ENCODE assay signal across 1 cellular context in the genomic region with DNA sequence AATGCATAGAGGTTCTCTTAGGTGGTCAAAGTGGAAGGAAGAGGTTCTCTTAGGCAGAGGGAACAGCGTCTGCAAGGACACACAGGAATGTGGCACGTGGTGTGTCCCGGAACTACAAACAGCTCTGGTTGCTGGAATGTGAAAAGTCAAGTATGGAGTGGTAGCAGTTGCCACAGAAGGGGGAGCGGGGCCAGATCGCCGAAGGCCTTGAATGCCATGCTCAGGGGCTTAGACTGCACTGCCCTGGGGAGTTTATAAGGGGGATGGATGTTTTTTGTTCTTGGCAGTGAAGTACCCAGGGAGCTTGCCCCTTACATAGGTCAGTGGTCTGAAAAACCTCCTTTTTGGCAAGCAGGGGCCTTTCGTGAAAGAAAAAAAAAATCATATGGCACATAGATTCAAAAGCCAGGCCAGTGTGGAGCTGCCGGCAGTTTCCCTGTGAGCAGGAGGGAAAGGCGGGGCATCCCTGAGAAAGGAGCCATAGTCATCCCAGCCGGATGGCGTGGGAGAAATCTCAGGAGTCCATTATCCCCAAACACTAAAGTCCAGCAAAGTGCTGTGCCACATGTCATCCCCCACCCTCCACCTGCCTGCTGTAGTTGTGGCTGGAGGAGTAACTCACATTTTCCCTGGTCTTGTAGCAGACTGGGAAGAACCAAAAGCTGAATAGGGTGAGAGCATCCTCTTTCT.
TF ChIP-seq lines count a peak whose summit lies in the region.

No MANE protein-coding gene starts in this region.

TF ChIP-seq in HepG2, 621 proteins besides CTCF, POLR2A, EP300 and RAD21 (continues in another document):
- 0 out of 2 replicates have a peak, but pooled peaks have one; percentile 36 for TF ChIP-seq ZSCAN9 (CRISPR knock-in tag; IDR thresholded peaks at IDR 0.05; ENCODE audit: borderline replicate concordance)
- TF ChIP-seq, protein P1, sequence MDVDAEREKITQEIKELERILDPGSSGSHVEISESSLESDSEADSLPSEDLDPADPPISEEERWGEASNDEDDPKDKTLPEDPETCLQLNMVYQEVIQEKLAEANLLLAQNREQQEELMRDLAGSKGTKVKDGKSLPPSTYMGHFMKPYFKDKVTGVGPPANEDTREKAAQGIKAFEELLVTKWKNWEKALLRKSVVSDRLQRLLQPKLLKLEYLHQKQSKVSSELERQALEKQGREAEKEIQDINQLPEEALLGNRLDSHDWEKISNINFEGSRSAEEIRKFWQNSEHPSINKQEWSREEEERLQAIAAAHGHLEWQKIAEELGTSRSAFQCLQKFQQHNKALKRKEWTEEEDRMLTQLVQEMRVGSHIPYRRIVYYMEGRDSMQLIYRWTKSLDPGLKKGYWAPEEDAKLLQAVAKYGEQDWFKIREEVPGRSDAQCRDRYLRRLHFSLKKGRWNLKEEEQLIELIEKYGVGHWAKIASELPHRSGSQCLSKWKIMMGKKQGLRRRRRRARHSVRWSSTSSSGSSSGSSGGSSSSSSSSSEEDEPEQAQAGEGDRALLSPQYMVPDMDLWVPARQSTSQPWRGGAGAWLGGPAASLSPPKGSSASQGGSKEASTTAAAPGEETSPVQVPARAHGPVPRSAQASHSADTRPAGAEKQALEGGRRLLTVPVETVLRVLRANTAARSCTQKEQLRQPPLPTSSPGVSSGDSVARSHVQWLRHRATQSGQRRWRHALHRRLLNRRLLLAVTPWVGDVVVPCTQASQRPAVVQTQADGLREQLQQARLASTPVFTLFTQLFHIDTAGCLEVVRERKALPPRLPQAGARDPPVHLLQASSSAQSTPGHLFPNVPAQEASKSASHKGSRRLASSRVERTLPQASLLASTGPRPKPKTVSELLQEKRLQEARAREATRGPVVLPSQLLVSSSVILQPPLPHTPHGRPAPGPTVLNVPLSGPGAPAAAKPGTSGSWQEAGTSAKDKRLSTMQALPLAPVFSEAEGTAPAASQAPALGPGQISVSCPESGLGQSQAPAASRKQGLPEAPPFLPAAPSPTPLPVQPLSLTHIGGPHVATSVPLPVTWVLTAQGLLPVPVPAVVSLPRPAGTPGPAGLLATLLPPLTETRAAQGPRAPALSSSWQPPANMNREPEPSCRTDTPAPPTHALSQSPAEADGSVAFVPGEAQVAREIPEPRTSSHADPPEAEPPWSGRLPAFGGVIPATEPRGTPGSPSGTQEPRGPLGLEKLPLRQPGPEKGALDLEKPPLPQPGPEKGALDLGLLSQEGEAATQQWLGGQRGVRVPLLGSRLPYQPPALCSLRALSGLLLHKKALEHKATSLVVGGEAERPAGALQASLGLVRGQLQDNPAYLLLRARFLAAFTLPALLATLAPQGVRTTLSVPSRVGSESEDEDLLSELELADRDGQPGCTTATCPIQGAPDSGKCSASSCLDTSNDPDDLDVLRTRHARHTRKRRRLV (CRISPR knock-in tag; IDR thresholded peaks at IDR 0.05): 0 out of 2 replicates have a peak, but pooled peaks have one; percentile 44
- peak; percentile 27 for TF ChIP-seq TBL1XR1 (IDR thresholded peaks at IDR 0.05; ENCODE audit: borderline replicate concordance, low read length, partially characterized antibody)
- TF ChIP-seq ZNF878 (CRISPR knock-in tag; IDR thresholded peaks at IDR 0.05): no peak
- TF ChIP-seq, protein P2, sequence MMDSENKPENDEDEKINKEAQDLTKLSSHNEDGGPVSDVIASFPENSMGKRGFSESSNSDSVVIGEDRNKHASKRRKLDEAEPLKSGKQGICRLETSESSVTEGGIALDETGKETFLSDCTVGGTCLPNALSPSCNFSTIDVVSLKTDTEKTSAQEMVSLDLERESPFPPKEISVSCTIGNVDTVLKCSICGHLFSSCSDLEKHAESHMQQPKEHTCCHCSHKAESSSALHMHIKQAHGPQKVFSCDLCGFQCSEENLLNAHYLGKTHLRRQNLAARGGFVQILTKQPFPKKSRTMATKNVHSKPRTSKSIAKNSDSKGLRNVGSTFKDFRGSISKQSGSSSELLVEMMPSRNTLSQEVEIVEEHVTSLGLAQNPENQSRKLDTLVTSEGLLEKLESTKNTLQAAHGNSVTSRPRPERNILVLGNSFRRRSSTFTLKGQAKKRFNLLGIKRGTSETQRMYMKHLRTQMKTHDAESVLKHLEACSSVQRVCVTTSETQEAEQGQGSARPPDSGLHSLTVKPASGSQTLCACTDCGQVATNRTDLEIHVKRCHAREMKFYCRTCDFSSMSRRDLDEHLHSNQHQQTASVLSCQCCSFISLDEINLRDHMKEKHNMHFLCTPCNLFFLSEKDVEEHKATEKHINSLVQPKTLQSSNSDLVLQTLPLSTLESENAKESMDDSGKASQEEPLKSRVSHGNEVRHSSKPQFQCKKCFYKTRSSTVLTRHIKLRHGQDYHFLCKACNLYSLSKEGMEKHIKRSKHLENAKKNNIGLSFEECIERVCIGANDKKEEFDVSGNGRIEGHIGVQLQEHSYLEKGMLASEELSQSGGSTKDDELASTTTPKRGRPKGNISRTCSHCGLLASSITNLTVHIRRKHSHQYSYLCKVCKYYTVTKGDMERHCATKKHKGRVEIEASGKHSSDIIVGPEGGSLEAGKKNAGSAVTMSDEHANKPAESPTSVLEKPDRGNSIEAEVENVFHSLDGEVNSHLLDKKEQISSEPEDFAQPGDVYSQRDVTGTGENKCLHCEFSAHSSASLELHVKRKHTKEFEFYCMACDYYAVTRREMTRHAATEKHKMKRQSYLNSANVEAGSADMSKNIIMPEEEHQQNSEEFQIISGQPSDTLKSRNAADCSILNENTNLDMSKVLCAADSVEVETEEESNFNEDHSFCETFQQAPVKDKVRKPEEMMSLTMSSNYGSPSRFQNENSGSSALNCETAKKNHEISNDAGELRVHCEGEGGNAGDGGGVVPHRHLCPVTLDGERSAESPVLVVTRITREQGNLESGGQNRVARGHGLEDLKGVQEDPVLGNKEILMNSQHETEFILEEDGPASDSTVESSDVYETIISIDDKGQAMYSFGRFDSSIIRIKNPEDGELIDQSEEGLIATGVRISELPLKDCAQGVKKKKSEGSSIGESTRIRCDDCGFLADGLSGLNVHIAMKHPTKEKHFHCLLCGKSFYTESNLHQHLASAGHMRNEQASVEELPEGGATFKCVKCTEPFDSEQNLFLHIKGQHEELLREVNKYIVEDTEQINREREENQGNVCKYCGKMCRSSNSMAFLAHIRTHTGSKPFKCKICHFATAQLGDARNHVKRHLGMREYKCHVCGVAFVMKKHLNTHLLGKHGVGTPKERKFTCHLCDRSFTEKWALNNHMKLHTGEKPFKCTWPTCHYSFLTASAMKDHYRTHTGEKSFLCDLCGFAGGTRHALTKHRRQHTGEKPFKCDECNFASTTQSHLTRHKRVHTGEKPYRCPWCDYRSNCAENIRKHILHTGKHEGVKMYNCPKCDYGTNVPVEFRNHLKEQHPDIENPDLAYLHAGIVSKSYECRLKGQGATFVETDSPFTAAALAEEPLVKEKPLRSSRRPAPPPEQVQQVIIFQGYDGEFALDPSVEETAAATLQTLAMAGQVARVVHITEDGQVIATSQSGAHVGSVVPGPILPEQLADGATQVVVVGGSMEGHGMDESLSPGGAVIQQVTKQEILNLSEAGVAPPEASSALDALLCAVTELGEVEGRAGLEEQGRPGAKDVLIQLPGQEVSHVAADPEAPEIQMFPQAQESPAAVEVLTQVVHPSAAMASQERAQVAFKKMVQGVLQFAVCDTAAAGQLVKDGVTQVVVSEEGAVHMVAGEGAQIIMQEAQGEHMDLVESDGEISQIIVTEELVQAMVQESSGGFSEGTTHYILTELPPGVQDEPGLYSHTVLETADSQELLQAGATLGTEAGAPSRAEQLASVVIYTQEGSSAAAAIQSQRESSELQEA (CRISPR knock-in tag; IDR thresholded peaks at IDR 0.05; ENCODE audit: not compliant biosample characterization): peak; percentile 77
- 0 out of 2 replicates have a peak, but pooled peaks have one; percentile 10 for TF ChIP-seq TBX2 (CRISPR knock-in tag; IDR thresholded peaks at IDR 0.05; ENCODE audit: borderline replicate concordance)
- peak; percentile 2; the same call in 1 of the 2 replicates for TF ChIP-seq ZNF331 (CRISPR knock-in tag; IDR thresholded peaks at IDR 0.05)
- 0 out of 2 replicates have a peak, but pooled peaks have one; percentile 9 for TF ChIP-seq TARDBP (CRISPR knock-in tag; IDR thresholded peaks at IDR 0.05)
- 0 out of 2 replicates have a peak, but pooled peaks have one; percentile 54 for TF ChIP-seq ZNF607 (CRISPR knock-in tag; IDR thresholded peaks at IDR 0.05; ENCODE audit: borderline replicate concordance)
- TF ChIP-seq, protein P3, sequence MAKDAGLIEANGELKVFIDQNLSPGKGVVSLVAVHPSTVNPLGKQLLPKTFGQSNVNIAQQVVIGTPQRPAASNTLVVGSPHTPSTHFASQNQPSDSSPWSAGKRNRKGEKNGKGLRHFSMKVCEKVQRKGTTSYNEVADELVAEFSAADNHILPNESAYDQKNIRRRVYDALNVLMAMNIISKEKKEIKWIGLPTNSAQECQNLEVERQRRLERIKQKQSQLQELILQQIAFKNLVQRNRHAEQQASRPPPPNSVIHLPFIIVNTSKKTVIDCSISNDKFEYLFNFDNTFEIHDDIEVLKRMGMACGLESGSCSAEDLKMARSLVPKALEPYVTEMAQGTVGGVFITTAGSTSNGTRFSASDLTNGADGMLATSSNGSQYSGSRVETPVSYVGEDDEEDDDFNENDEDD (CRISPR knock-in tag; IDR thresholded peaks at IDR 0.05; ENCODE audit: borderline replicate concordance): peak; percentile 52; the same call in 1 of the 2 replicates
- TF ChIP-seq DMAP1 (CRISPR knock-in tag; IDR thresholded peaks at IDR 0.05): peak; percentile 32
- peak; percentile 62; the same call in 1 of the 2 replicates for TF ChIP-seq MZF1 (CRISPR knock-in tag; IDR thresholded peaks at IDR 0.05; ENCODE audit: borderline replicate concordance)
- TF ChIP-seq ZNF792 (CRISPR knock-in tag; IDR thresholded peaks at IDR 0.05): peak; percentile 35; the same call in 1 of the 2 replicates
- TF ChIP-seq, protein P4, sequence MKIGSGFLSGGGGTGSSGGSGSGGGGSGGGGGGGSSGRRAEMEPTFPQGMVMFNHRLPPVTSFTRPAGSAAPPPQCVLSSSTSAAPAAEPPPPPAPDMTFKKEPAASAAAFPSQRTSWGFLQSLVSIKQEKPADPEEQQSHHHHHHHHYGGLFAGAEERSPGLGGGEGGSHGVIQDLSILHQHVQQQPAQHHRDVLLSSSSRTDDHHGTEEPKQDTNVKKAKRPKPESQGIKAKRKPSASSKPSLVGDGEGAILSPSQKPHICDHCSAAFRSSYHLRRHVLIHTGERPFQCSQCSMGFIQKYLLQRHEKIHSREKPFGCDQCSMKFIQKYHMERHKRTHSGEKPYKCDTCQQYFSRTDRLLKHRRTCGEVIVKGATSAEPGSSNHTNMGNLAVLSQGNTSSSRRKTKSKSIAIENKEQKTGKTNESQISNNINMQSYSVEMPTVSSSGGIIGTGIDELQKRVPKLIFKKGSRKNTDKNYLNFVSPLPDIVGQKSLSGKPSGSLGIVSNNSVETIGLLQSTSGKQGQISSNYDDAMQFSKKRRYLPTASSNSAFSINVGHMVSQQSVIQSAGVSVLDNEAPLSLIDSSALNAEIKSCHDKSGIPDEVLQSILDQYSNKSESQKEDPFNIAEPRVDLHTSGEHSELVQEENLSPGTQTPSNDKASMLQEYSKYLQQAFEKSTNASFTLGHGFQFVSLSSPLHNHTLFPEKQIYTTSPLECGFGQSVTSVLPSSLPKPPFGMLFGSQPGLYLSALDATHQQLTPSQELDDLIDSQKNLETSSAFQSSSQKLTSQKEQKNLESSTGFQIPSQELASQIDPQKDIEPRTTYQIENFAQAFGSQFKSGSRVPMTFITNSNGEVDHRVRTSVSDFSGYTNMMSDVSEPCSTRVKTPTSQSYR (CRISPR knock-in tag; IDR thresholded peaks at IDR 0.05; ENCODE audit: borderline replicate concordance): peak; percentile 34; the same call in 1 of the 2 replicates
- TF ChIP-seq, protein P5, sequence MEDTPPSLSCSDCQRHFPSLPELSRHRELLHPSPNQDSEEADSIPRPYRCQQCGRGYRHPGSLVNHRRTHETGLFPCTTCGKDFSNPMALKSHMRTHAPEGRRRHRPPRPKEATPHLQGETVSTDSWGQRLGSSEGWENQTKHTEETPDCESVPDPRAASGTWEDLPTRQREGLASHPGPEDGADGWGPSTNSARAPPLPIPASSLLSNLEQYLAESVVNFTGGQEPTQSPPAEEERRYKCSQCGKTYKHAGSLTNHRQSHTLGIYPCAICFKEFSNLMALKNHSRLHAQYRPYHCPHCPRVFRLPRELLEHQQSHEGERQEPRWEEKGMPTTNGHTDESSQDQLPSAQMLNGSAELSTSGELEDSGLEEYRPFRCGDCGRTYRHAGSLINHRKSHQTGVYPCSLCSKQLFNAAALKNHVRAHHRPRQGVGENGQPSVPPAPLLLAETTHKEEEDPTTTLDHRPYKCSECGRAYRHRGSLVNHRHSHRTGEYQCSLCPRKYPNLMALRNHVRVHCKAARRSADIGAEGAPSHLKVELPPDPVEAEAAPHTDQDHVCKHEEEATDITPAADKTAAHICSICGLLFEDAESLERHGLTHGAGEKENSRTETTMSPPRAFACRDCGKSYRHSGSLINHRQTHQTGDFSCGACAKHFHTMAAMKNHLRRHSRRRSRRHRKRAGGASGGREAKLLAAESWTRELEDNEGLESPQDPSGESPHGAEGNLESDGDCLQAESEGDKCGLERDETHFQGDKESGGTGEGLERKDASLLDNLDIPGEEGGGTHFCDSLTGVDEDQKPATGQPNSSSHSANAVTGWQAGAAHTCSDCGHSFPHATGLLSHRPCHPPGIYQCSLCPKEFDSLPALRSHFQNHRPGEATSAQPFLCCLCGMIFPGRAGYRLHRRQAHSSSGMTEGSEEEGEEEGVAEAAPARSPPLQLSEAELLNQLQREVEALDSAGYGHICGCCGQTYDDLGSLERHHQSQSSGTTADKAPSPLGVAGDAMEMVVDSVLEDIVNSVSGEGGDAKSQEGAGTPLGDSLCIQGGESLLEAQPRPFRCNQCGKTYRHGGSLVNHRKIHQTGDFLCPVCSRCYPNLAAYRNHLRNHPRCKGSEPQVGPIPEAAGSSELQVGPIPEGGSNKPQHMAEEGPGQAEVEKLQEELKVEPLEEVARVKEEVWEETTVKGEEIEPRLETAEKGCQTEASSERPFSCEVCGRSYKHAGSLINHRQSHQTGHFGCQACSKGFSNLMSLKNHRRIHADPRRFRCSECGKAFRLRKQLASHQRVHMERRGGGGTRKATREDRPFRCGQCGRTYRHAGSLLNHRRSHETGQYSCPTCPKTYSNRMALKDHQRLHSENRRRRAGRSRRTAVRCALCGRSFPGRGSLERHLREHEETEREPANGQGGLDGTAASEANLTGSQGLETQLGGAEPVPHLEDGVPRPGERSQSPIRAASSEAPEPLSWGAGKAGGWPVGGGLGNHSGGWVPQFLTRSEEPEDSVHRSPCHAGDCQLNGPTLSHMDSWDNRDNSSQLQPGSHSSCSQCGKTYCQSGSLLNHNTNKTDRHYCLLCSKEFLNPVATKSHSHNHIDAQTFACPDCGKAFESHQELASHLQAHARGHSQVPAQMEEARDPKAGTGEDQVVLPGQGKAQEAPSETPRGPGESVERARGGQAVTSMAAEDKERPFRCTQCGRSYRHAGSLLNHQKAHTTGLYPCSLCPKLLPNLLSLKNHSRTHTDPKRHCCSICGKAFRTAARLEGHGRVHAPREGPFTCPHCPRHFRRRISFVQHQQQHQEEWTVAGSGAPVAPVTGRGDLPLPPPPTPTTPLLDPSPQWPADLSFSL (CRISPR knock-in tag; IDR thresholded peaks at IDR 0.05): peak; percentile 62; the same call in 1 of the 2 replicates
- TF ChIP-seq HDAC2 (CRISPR knock-in tag; IDR thresholded peaks at IDR 0.05): peak; percentile 45
- no peak for TF ChIP-seq ZNF572 (CRISPR knock-in tag; IDR thresholded peaks at IDR 0.05)
- no peak for TF ChIP-seq KAT7 (CRISPR knock-in tag; IDR thresholded peaks at IDR 0.05; ENCODE audit: borderline replicate concordance)
- no peak for TF ChIP-seq POLR2G (IDR thresholded peaks at IDR 0.05; ENCODE audit: low read depth, low read length)
- peak; percentile 96 for TF ChIP-seq ZNF121 (CRISPR knock-in tag; IDR thresholded peaks at IDR 0.05)
- TF ChIP-seq ELK4 (CRISPR knock-in tag; IDR thresholded peaks at IDR 0.05; ENCODE audit: borderline replicate concordance): no peak
